Comparison of ENCODE assay signal across 16 cellular contexts in genomic region chr12:115296613-115297012, GRCh38.
A peak's percentile ranks its signal among the peaks of the same experiment; 100 is the strongest.
DNase-seq lines count a peak whose midpoint lies in the region; ATAC-seq, FAIRE-seq and TF ChIP-seq lines count a peak whose summit lies in the region.
"Had no signal": no experiment of that assay in that cellular context is flagged by ENCODE, and none has a peak within 500 bp of the region (broad histone marks: within the 10 kb centered on the region; RNA-seq: fewer than 3 reads in every experiment).

No MANE protein-coding gene starts in this region.

- TF ChIP-seq RAD21 in HepG2 (CRISPR knock-in tag; IDR thresholded peaks at IDR 0.05) (no peak), SK-N-SH (IDR thresholded peaks at IDR 0.05; ENCODE audit: low read length) (no peak)

- no peak for TF ChIP-seq CTCF in HepG2 (CRISPR knock-in tag; IDR thresholded peaks at IDR 0.05)
- no peak for TF ChIP-seq CTCF in right lobe of liver (IDR thresholded peaks at IDR 0.05)
- no peak for TF ChIP-seq CTCF in PC-3 (conservative IDR thresholded peaks at IDR 0.05; ENCODE audit: low read depth, low read length)
- TF ChIP-seq CTCF in epithelial cell of esophagus (IDR thresholded peaks at IDR 0.05; ENCODE audit: insufficient read depth, low read depth, low read length, missing control alignments), result no peak
- TF ChIP-seq CTCF in SK-N-SH (IDR thresholded peaks at IDR 0.05), result no peak

- in situ Hi-C loops in HepG2 (cut with HindIII; ENCODE audit: extremely low pct_ligation_motif_present, low pct_unique_long_range_greater_than_20kb), result no loop called here

- intact Hi-C loops in HepG2 (cut with micrococcal nuclease; ENCODE audit: unreplicated experiment), result no loop called here
- intact Hi-C loops in right lobe of liver (cut with DNase I), result no loop called here
- intact Hi-C loops in PC-3 (cut with micrococcal nuclease), result no loop called here

- 45% methylated on average over 3 of the region's 4 CpGs for WGBS in HepG2 (ENCODE audit: low lambda C conversion rate)
- 80% methylated on average over 1 of the region's 4 CpGs for WGBS in right lobe of liver (ENCODE audit: insufficient coverage, low coverage, low lambda C conversion rate, missing lambda C conversion rate)
- 95% methylated on average over 4 of the region's 4 CpGs for WGBS in SK-N-SH (ENCODE audit: low lambda C conversion rate)

- ATAC-seq in HepG2 (no peak), right lobe of liver (no peak), PC-3 (peak; percentile 78)
- ATAC-seq: A549, HCT116 had no signal

- H3K9me3 ChIP-seq in HepG2 (ENCODE audit: low read length) (no peaks in the 10 kb centered on the region), right lobe of liver (no peaks in the 10 kb centered on the region), PC-3 (ENCODE audit: low read length) (no peaks in the 10 kb centered on the region), SK-N-SH (no peaks in the 10 kb centered on the region)
- H3K9me3 ChIP-seq: A549, BE2C had no signal

- H3K9ac ChIP-seq in HepG2 (ENCODE audit: insufficient read depth, low read depth, low read length) (no peak overlapping the region), PC-3 (ENCODE audit: low read length) (no peak overlapping the region), SK-N-SH (no peak overlapping the region)

- H3K4me3 ChIP-seq in HepG2 (replicated peaks in 1 of 3; ENCODE audit: insufficient read depth in 1 of 3, low read depth in 2 of 3, low read length in 3 of 3) (no peak overlapping the region), right lobe of liver (no peak overlapping the region), PC-3 (ENCODE audit: low read length) (no peak overlapping the region), epithelial cell of esophagus (ENCODE audit: low read length) (no peak overlapping the region), SK-N-SH (ENCODE audit: low read depth in 2 of 2, low read length in 1 of 2) (no peak overlapping the region)
- H3K4me3 ChIP-seq: A549 had no signal

- TF ChIP-seq EP300 in HepG2 (IDR thresholded peaks at IDR 0.05; ENCODE audit: low read depth in 2 of 2, low read length in 2 of 2) (no peak), HepG2 (CRISPR knock-in tag; IDR thresholded peaks at IDR 0.05; ENCODE audit: borderline replicate concordance) (no peak), SK-N-SH (IDR thresholded peaks at IDR 0.05; ENCODE audit: borderline replicate concordance in 1 of 2, low read depth in 1 of 2, low read length in 1 of 2) (no peak)

- CTCF ChIA-PET in HepG2 (lab: Yijun Ruan, JAX; ENCODE audit: low intra/inter-chr PET ratio, low total read pairs) (no interaction called here), PC-3 (lab: Charles Lee) (interaction anchor here (0.6 kb wide), 2 partner anchors 30 to 594 kb away, joined by 4 to 6 read pairs; no protein-coding TSS in a partner anchor), SK-N-SH (lab: Yijun Ruan, JAX) (no interaction called here)

- no peaks in the 10 kb centered on the region for H3K9me2 ChIP-seq in PC-3 (replicated peaks; ENCODE audit: low read length)
- no peaks in the 10 kb centered on the region for H3K9me2 ChIP-seq in SK-N-SH

- H3K36me3 ChIP-seq in HepG2 (replicated peaks in 1 of 2; ENCODE audit: control insufficient read depth in 1 of 2, insufficient read depth in 2 of 2, low read length in 2 of 2) (no peaks in the 10 kb centered on the region), right lobe of liver (no peaks in the 10 kb centered on the region), PC-3 (ENCODE audit: low read depth, low read length) (no peaks in the 10 kb centered on the region), SK-N-SH (replicated peaks in 1 of 2; ENCODE audit: control insufficient read depth in 1 of 2, insufficient read depth in 2 of 2, low read length in 1 of 2) (no peaks in the 10 kb centered on the region)
- H3K36me3 ChIP-seq: BE2C had no signal

- no peak overlapping the region for H3K27ac ChIP-seq in HepG2 (ENCODE audit: extremely low read length, insufficient read depth, low read length)
- H3K27ac ChIP-seq in right lobe of liver, result no peak overlapping the region
- peak overlapping the region; percentile 36; the same call in 1 of the 2 replicates for H3K27ac ChIP-seq in PC-3 (ENCODE audit: low read length)
- H3K27ac ChIP-seq in SK-N-SH (ENCODE audit: low read depth in 2 of 2, low read length in 1 of 2), result no peak overlapping the region
- H3K27ac ChIP-seq: A549, C4-2B had no signal

- DNase-seq in HepG2 (ENCODE audit: low spot score) (no peak), right lobe of liver (no peak), PC-3 (peak; percentile 77), epithelial cell of esophagus (ENCODE audit: low read depth) (peak; percentile 84), SK-N-SH (no peak), SK-N-DZ (ENCODE audit: low spot score) (no peak), NCI-H748 (lab: John Stamatoyannopoulos, UW; ENCODE audit: unreplicated experiment) (no peak)
- DNase-seq: BE2C; CD4-positive, alpha-beta memory T cell; DND-41; GDM1 had no signal

- no peak overlapping the region for H2AFZ ChIP-seq in HepG2 (ENCODE audit: low read length)
- no peak overlapping the region for H2AFZ ChIP-seq in PC-3 (ENCODE audit: low read length)
- no peak overlapping the region for H2AFZ ChIP-seq in SK-N-SH (ENCODE audit: low read depth)

- H4K20me1 ChIP-seq in HepG2 (ENCODE audit: insufficient read depth, low read length), result no peaks in the 10 kb centered on the region
- no peaks in the 10 kb centered on the region for H4K20me1 ChIP-seq in PC-3 (ENCODE audit: low read length)
- no peaks in the 10 kb centered on the region for H4K20me1 ChIP-seq in SK-N-SH (ENCODE audit: insufficient read depth)

- TF ChIP-seq POLR2A in HepG2 (IDR thresholded peaks at IDR 0.05; ENCODE audit: insufficient read depth in 1 of 2, low read depth in 2 of 2, low read length in 2 of 2), result no peak
- TF ChIP-seq POLR2A in right lobe of liver (IDR thresholded peaks at IDR 0.05), result no peak

- H3K4me2 ChIP-seq in HepG2 (ENCODE audit: low read depth, low read length) (no peak overlapping the region), PC-3 (ENCODE audit: low read length) (peak overlapping the region; percentile 3; the same call in 1 of the 2 replicates), SK-N-SH (no peak overlapping the region)
- H3K4me2 ChIP-seq: A549 had no signal

- no peaks in the 10 kb centered on the region for H3K79me2 ChIP-seq in HepG2 (ENCODE audit: insufficient read depth, low read length)
- no peaks in the 10 kb centered on the region for H3K79me2 ChIP-seq in PC-3 (ENCODE audit: low read length)
- H3K79me2 ChIP-seq in SK-N-SH (ENCODE audit: insufficient read depth), result no peaks in the 10 kb centered on the region

- H3K4me1 ChIP-seq in HepG2 (ENCODE audit: insufficient read depth, low read length) (peaks cover 9% of the 10 kb centered on the region; the same call in 1 of the 2 replicates), right lobe of liver (no peaks in the 10 kb centered on the region), PC-3 (ENCODE audit: insufficient read depth, low read length) (peaks cover 34% of the 10 kb centered on the region), SK-N-SH (ENCODE audit: control insufficient read depth in 1 of 2, insufficient read depth in 2 of 2, low read depth in 1 of 2, low read length in 1 of 2) (0 out of 4 replicates have a peak, but pooled peaks cover 0 to 7% of the 10 kb centered on the region in 2 experiments)

- H3F3A ChIP-seq in PC-3 (ENCODE audit: low read length, unreplicated experiment) (no peaks in the 10 kb centered on the region), SK-N-SH (replicated peaks; ENCODE audit: insufficient read depth) (no peaks in the 10 kb centered on the region)

- no peak for FAIRE-seq in HepG2 (lab: Jason Lieb, UNC)
- FAIRE-seq: A549, GM19239, H54 had no signal

- H3K27me3 ChIP-seq in HepG2 (ENCODE audit: control insufficient read depth in 1 of 2, insufficient read depth in 2 of 2, low read length in 2 of 2) (peaks cover 0 to 8% of the 10 kb centered on the region in 2 experiments; a peak in 2 of 5 replicates), right lobe of liver (no peaks in the 10 kb centered on the region), PC-3 (ENCODE audit: low read length) (no peaks in the 10 kb centered on the region), SK-N-SH (ENCODE audit: insufficient read depth) (no peaks in the 10 kb centered on the region)
- H3K27me3 ChIP-seq: BE2C had no signal

- POLR2A ChIA-PET in HepG2 (lab: Yijun Ruan, JAX), result no interaction called here
- POLR2A ChIA-PET in PC-3 (lab: Charles Lee; ENCODE audit: unreplicated experiment), result interaction anchor here (0.6 kb wide), 1 partner anchor 623 kb away, joined by 5 read pairs; no protein-coding TSS in a partner anchor
- POLR2A ChIA-PET in SK-N-SH (lab: Yijun Ruan, JAX), result no interaction called here

- BruUV-seq in HepG2 (replicated peaks; lab: Mats Ljungman, UMichigan) (no TSS peak), PC-3 (replicated peaks; lab: Mats Ljungman, UMichigan) (no TSS peak)

TF ChIP-seq in HepG2, 621 proteins besides CTCF, POLR2A, EP300 and RAD21:
- peak; percentile 18 to 33; a peak in 1 of 4 replicates for TF ChIP-seq MAFK (conservative IDR thresholded peaks at IDR 0.05 in 1 of 2, IDR thresholded peaks at IDR 0.05 in 1 of 2; ENCODE audit: low read length in 2 of 2)
- TF ChIP-seq ZNF274 (CRISPR knock-in tag; IDR thresholded peaks at IDR 0.05), result no peak
TF ChIP-seq in HepG2: peak in this region for 1.

TF ChIP-seq in SK-N-SH, 30 proteins besides CTCF, POLR2A, EP300 and RAD21 (continues in another document):
- TF ChIP-seq TAF1 (IDR thresholded peaks at IDR 0.05; ENCODE audit: borderline replicate concordance, low read depth, low read length) (no peak), JUND (IDR thresholded peaks at IDR 0.05) (no peak), FOXJ3 (CRISPR knock-in tag; IDR thresholded peaks at IDR 0.05) (no peak), USF2 (IDR thresholded peaks at IDR 0.05; ENCODE audit: borderline replicate concordance, low read depth, low read length) (no peak), PBX3 (IDR thresholded peaks at IDR 0.05) (no peak)

Comparison
In these comparisons a context has a peak if more than half of its experiments do, and no peak if none do; other contexts are left out.
1. DNase-seq: peak in PC-3 (single experiment) and epithelial cell of esophagus (single experiment); none in HepG2 (single experiment), right lobe of liver (0 of 3), SK-N-SH (single experiment), SK-N-DZ (single experiment) and NCI-H748 (single experiment).